ENCODE assay signal across 8 cellular contexts in the genomic region with DNA sequence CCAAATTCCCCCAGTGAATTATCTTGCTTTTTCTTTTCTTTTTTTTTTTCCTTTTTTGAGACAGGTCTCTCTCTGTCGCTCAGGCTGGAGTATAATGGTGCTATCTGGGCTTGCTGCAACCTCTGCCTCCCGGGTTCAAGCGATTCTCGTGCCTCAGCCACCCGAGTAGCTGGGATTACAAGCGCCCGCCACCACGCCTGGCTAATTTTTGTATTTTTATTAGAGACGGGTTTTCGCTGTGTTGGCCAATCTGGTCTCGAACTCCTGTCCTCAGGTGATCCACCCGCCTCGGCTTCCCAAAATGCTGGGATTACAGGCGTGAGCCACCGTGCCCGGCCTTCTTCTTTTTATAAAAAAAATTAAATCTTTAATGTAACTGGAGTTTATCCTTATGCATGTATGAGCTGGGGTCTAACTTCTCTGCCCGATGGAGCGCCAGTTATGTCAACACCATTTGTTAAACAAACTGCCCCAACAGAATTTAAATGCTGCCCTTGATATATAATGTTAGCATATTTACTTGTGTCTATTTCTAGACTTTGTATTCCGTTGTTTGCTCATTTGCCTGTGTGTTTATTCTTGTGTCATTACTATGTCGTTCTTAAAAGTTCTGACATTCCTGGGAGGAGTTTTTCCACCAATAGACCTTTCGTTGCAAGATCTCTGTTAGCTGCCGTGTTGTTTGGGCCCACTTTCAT. TPM values are rescaled to one million over a fixed set of nuclear protein-coding genes. Genes with fewer than 3 reads are reported as not detected.
DNase-seq lines count a peak whose midpoint lies in the region; ATAC-seq, FAIRE-seq and TF ChIP-seq lines count a peak whose summit lies in the region.

No MANE protein-coding gene starts in this region.

- H3K27ac ChIP-seq in BLaER1 (peak overlapping the region; percentile 91), kidney (ENCODE audit: low read depth in 2 of 2, low read length in 2 of 2) (peak overlapping the region; percentile 9 to 67), thyroid gland (peak overlapping the region; percentile 79 to 90 (median 87))

- TF ChIP-seq CTCF in kidney (IDR thresholded peaks at IDR 0.05; ENCODE audit: borderline replicate concordance, extremely low read depth, insufficient read depth) = no peak
- TF ChIP-seq CTCF in thyroid gland (IDR thresholded peaks at IDR 0.05) = no peak
- no peak for TF ChIP-seq CTCF in GM13977 (IDR thresholded peaks at IDR 0.05; ENCODE audit: extremely low read depth, insufficient read depth, missing control alignments)

- FAIRE-seq in kidney (lab: Jason Lieb, UNC) = no peak

- no peaks in the 10 kb centered on the region for H3K9me3 ChIP-seq in BLaER1
- no peaks in the 10 kb centered on the region for H3K9me3 ChIP-seq in kidney (ENCODE audit: control insufficient read depth in 1 of 2, low read length in 2 of 2)
- no peaks in the 10 kb centered on the region for H3K9me3 ChIP-seq in thyroid gland

- H3K4me3 ChIP-seq in BLaER1 (peak overlapping the region; percentile 78), kidney (ENCODE audit: low read length in 2 of 2) (peak overlapping the region; percentile 77 to 83), thyroid gland (replicated peaks in 1 of 3) (peak overlapping the region in 2 of 3 donors; percentile 37 to 81)

- WGBS in thyroid gland, 2 donors = 21 to 23% methylated on average over 22 of the region's 22 CpGs

- H3K4me1 ChIP-seq in BLaER1 = peaks cover 43% of the 10 kb centered on the region
- H3K4me1 ChIP-seq in kidney (ENCODE audit: control insufficient read depth in 1 of 2, insufficient read depth in 1 of 2, low read depth in 1 of 2, low read length in 2 of 2) = peaks cover 0 to 9% of the 10 kb centered on the region in 2 donors
- peaks cover 5 to 7% of the 10 kb centered on the region in 2 donors for H3K4me1 ChIP-seq in thyroid gland

- H3K4me2 ChIP-seq in BLaER1 = peak overlapping the region; percentile 91

- no peaks in the 10 kb centered on the region for H3K9me3 Mint-ChIP-seq in activated naive CD8-positive, alpha-beta T cell treated with anti-CD3 and anti-CD28 coated beads for 36 hours

- peak overlapping the region; percentile 91 for H3K9ac ChIP-seq in BLaER1
- peak overlapping the region; percentile 65 to 87 for H3K9ac ChIP-seq in kidney (ENCODE audit: low read length in 2 of 2)

- H3K27me3 ChIP-seq in BLaER1 = no peaks in the 10 kb centered on the region
- H3K27me3 ChIP-seq in thyroid gland = no peaks in the 10 kb centered on the region

- H3K36me3 ChIP-seq in BLaER1 (peaks cover 25% of the 10 kb centered on the region), kidney (ENCODE audit: control insufficient read depth in 1 of 2, insufficient read depth in 2 of 2, low read length in 2 of 2) (no peaks in the 10 kb centered on the region), thyroid gland (no peaks in the 10 kb centered on the region)

- no peak for TF ChIP-seq POLR2A in thyroid gland (IDR thresholded peaks at IDR 0.05)

- DNase-seq in activated naive CD8-positive, alpha-beta T cell treated with anti-CD3 and anti-CD28 coated beads for 36 hours = no peak
- DNase-seq in kidney = no peak
- DNase-seq in thyroid gland = no peak
- no peak for DNase-seq in GM13977 (ENCODE audit: low spot score)
- DNase-seq in foreskin melanocyte = no peak
- no peak for DNase-seq in MV-4-11 (lab: John Stamatoyannopoulos, UW)

- H3K27ac Mint-ChIP-seq in activated naive CD8-positive, alpha-beta T cell treated with anti-CD3 and anti-CD28 coated beads for 36 hours = peak overlapping the region; percentile 97

- in situ Hi-C loops in GM13977 (cut with MboI; ENCODE audit: low pct_unique_long_range_greater_than_20kb, low sequenced_read_pairs, unreplicated experiment) = no loop called here

- peak; percentile 8 for ATAC-seq in HG02642 (IDR thresholded peaks at IDR 0.05; ENCODE audit: poor library complexity, unreplicated experiment)

- H3K36me3 Mint-ChIP-seq in activated naive CD8-positive, alpha-beta T cell treated with anti-CD3 and anti-CD28 coated beads for 36 hours = peaks cover 35% of the 10 kb centered on the region

- no peaks in the 10 kb centered on the region for H3K27me3 Mint-ChIP-seq in activated naive CD8-positive, alpha-beta T cell treated with anti-CD3 and anti-CD28 coated beads for 36 hours

- peaks cover 13% of the 10 kb centered on the region for H3K4me1 Mint-ChIP-seq in activated naive CD8-positive, alpha-beta T cell treated with anti-CD3 and anti-CD28 coated beads for 36 hours

- intact Hi-C loops in kidney (cut with DNase I) = no loop called here
- intact Hi-C loops in thyroid gland (cut with DNase I) = no loop called here

- H3K4me3 Mint-ChIP-seq in activated naive CD8-positive, alpha-beta T cell treated with anti-CD3 and anti-CD28 coated beads for 36 hours = peak overlapping the region; percentile 98

- peaks cover 21% of the 10 kb centered on the region for H4K20me1 ChIP-seq in BLaER1

RNA-seq across cellular contexts. Expression of a gene that starts 0.5 kb away (rescaled TPM):
- total RNA-seq in activated naive CD8-positive, alpha-beta T cell treated with anti-CD3 and anti-CD28 coated beads for 36 hours = 100 to 1,000 TPM; 177 to 181 TPM
- 2.8 TPM for total RNA-seq in kidney
- 0.43 TPM for polyA plus RNA-seq in kidney (ENCODE audit: insufficient read depth, low read depth, low replicate concordance)
- total RNA-seq in thyroid gland = 1 to 10 TPM in 1 of 4 donors, not detected in 3; 6.0 TPM

RNA-seq across cellular contexts. Expression of a gene that starts 20.9 kb away (rescaled TPM):
- 1 to 10 TPM; 5.1 to 5.2 TPM for total RNA-seq in activated naive CD8-positive, alpha-beta T cell treated with anti-CD3 and anti-CD28 coated beads for 36 hours
- total RNA-seq in kidney (8.6 TPM), thyroid gland (10 to 100 TPM in 3 of 4 donors, 1 to 10 TPM in 1; 7.7 to 17.0 (median 15.5) TPM)
- polyA plus RNA-seq in kidney (ENCODE audit: insufficient read depth, low read depth, low replicate concordance) = 15.4 TPM

RNA-seq across cellular contexts. Expression of a gene that starts 34.7 kb away (rescaled TPM):
- total RNA-seq in activated naive CD8-positive, alpha-beta T cell treated with anti-CD3 and anti-CD28 coated beads for 36 hours = 10 to 100 TPM; 26.0 to 26.3 TPM
- 23.4 TPM for total RNA-seq in kidney
- 24.6 TPM for polyA plus RNA-seq in kidney (ENCODE audit: insufficient read depth, low read depth, low replicate concordance)
- 10 to 100 TPM; 19.7 to 34.7 (median 32.2) TPM for total RNA-seq in thyroid gland

RNA-seq across cellular contexts. Expression of a gene that starts 36.9 kb away (rescaled TPM):
- total RNA-seq in activated naive CD8-positive, alpha-beta T cell treated with anti-CD3 and anti-CD28 coated beads for 36 hours = 10 to 100 TPM; 45.4 to 45.7 TPM
- total RNA-seq in kidney (57.2 TPM), thyroid gland (10 to 100 TPM; 19.2 to 40.3 (median 21.2) TPM)
- polyA plus RNA-seq in kidney (ENCODE audit: insufficient read depth, low read depth, low replicate concordance) = 12.2 TPM

RNA-seq across cellular contexts. Expression of a gene that starts 38.2 kb away (rescaled TPM):
- total RNA-seq in activated naive CD8-positive, alpha-beta T cell treated with anti-CD3 and anti-CD28 coated beads for 36 hours = 100 to 1,000 TPM; 187 to 192 TPM
- 49.5 TPM for total RNA-seq in kidney
- polyA plus RNA-seq in kidney (ENCODE audit: insufficient read depth, low read depth, low replicate concordance) = 7.6 TPM
- total RNA-seq in thyroid gland = 10 to 100 TPM; 14.8 to 39.5 (median 18.3) TPM

Comparison
In these comparisons a context has a peak if more than half of its experiments do, and no peak if none do; other contexts are left out.
1. H3K27ac ChIP-seq: peak in every context shown above with its lines; median percentile 91 in BLaER1; 87 in thyroid gland; 38 in kidney.
2. RNA of a gene that starts 0.5 kb away (total RNA-seq): 177 to 181 TPM in activated naive CD8-positive, alpha-beta T cell treated with anti-CD3 and anti-CD28 coated beads for 36 hours; 2.8 TPM in kidney (single experiment) and 6.0 TPM in thyroid gland; every median in the first group is over 10 times any median in the second.
3. Peak in every context shown above with its lines, with median percentiles within 50 percentile points of each other: H3K4me3 ChIP-seq.